In genomic region chr1:27418786-27419185, GRCh38 we compare ENCODE assay signal across 11 cellular contexts. TPM values are rescaled to one million over a fixed set of nuclear protein-coding genes. Genes with fewer than 3 reads are reported as not detected.
A peak's percentile ranks its signal among the peaks of the same experiment; 100 is the strongest.
DNase-seq lines count a peak whose midpoint lies in the region; ATAC-seq and TF ChIP-seq lines count a peak whose summit lies in the region.
"Had no signal": no experiment of that assay in that cellular context is flagged by ENCODE, and none has a peak within 500 bp of the region (broad histone marks: within the 10 kb centered on the region; RNA-seq: fewer than 3 reads in every experiment).

No MANE protein-coding gene starts in this region.

- H3K4me1 Mint-ChIP-seq in CD4-positive, alpha-beta T cell (ENCODE audit: low read depth) = peaks cover 63% of the 10 kb centered on the region
- H3K4me1 Mint-ChIP-seq in natural killer cell = peaks cover 45 to 46% of the 10 kb centered on the region in 2 donors

- H3K27me3 ChIP-seq in CD4-positive, alpha-beta T cell (ENCODE audit: control insufficient read depth, insufficient read depth, low read length) = no peaks in the 10 kb centered on the region

- H3K9me3 ChIP-seq in CD4-positive, alpha-beta T cell (ENCODE audit: control insufficient read depth, low read length) = no peaks in the 10 kb centered on the region

- H3K36me3 Mint-ChIP-seq in CD4-positive, alpha-beta T cell (ENCODE audit: low read depth) = peaks cover 63% of the 10 kb centered on the region
- H3K36me3 Mint-ChIP-seq in natural killer cell = peaks cover 10% of the 10 kb centered on the region

- intact Hi-C loops in CD4-positive, alpha-beta T cell (cut with DNase I, micrococcal nuclease) = loop anchor here (5.0 to 10.0 kb wide), 6 partner anchors 46 to 249 kb away; partner anchors contain the start of gene WASF2 (in 1 of the 2)
- intact Hi-C loops in natural killer cell (cut with micrococcal nuclease) = loop anchor here (5.0 kb wide), 2 partner anchors 74 to 189 kb away; partner anchors contain the start of gene WASF2

- in situ Hi-C loops in KBM-7 (cut with MboI; ENCODE audit: low pct_unique_long_range_greater_than_20kb, low sequenced_read_pairs) = no loop called here

- CTCF ChIA-PET in CD4-positive, alpha-beta T cell (lab: Charles Lee) = interaction anchor here (0.7 kb wide), 1 partner anchor 9 kb away, joined by 3 read pairs; no protein-coding TSS in a partner anchor

- H3K9me3 Mint-ChIP-seq in CD4-positive, alpha-beta T cell = no peaks in the 10 kb centered on the region
- no peaks in the 10 kb centered on the region for H3K9me3 Mint-ChIP-seq in natural killer cell

- no peak for TF ChIP-seq CTCF in CD4-positive, alpha-beta T cell (IDR thresholded peaks at IDR 0.05)
- no peak for TF ChIP-seq CTCF in natural killer cell (IDR thresholded peaks at IDR 0.05)

- H3K4me3 Mint-ChIP-seq in CD4-positive, alpha-beta T cell = no peak overlapping the region
- H3K4me3 Mint-ChIP-seq in natural killer cell = no peak overlapping the region

- no peak for DNase-seq in CD4-positive, alpha-beta T cell
- DNase-seq in caudate nucleus (lab: John Stamatoyannopoulos, UW) (no peak), natural killer cell (no peak), KBM-7 (no peak), SK-N-DZ (ENCODE audit: low spot score) (no peak)
- DNase-seq in stimulated activated naive CD4-positive, alpha-beta T cell treated with Interleukin-2 at 50 U/mL for 16 hours (lab: John Stamatoyannopoulos, UW) = no peak
- DNase-seq: activated naive CD4-positive, alpha-beta T cell; NCI-H2227 treated with DMSO at 0.1 percent for 48 hours had no signal

- no peak for ATAC-seq in CD4-positive, alpha-beta T cell (ENCODE audit: poor library complexity)
- ATAC-seq in HG03520 (IDR thresholded peaks at IDR 0.05; ENCODE audit: unreplicated experiment) (peak; percentile 3), natural killer cell (no peak), HG02981 (IDR thresholded peaks at IDR 0.05; ENCODE audit: unreplicated experiment) (no peak)

- H3K27me3 Mint-ChIP-seq in CD4-positive, alpha-beta T cell = no peaks in the 10 kb centered on the region
- H3K27me3 Mint-ChIP-seq in natural killer cell (ENCODE audit: low read depth in 2 of 2) = no peaks in the 10 kb centered on the region

- H3K27ac Mint-ChIP-seq in CD4-positive, alpha-beta T cell = peak overlapping the region; percentile 60
- peak overlapping the region; percentile 86 to 87 for H3K27ac Mint-ChIP-seq in natural killer cell

- no peak overlapping the region for H3K27ac ChIP-seq in CD4-positive, alpha-beta T cell (ENCODE audit: low read depth, low read length)
- H3K27ac ChIP-seq in caudate nucleus (ENCODE audit: low read depth, low read length) = peak overlapping the region; percentile 80

- POLR2A ChIA-PET in CD4-positive, alpha-beta T cell (lab: Charles Lee) = interaction anchor here (0.7 kb wide), 1 partner anchor 90 kb away, joined by 3 read pairs; no protein-coding TSS in a partner anchor

RNA-seq across cellular contexts. Expression of gene GPR3, which starts 26.4 kb away (rescaled TPM):
- total RNA-seq in CD4-positive, alpha-beta T cell = under 1 TPM; 0.14 to 0.19 TPM
- total RNA-seq in natural killer cell = under 1 TPM; 0.39 to 0.87 (median 0.60) TPM
- 0.71 and 0.82 TPM in 2 replicates for polyA plus RNA-seq in SK-N-DZ (2014; cell fraction: cytosol; rRNA removed)
- polyA plus RNA-seq in SK-N-DZ (2014; cell fraction: nucleus; rRNA removed) = 0.53 and 0.73 TPM in 2 replicates

RNA-seq across cellular contexts. Expression of gene CD164L2, which starts 35.7 kb away (rescaled TPM):
- total RNA-seq in CD4-positive, alpha-beta T cell = not detected
- total RNA-seq in natural killer cell = under 1 TPM in 1 of 3 donors, not detected in 2; 0.40 TPM
- not detected in 2 replicates for polyA plus RNA-seq in SK-N-DZ (2014; cell fraction: cytosol; rRNA removed)
- polyA plus RNA-seq in SK-N-DZ (2014; cell fraction: nucleus; rRNA removed) = not detected in 2 replicates
- total RNA-seq: Daoy had no signal

RNA-seq across cellular contexts. Expression of gene FCN3, which starts 44.2 kb away (rescaled TPM):
- not detected for total RNA-seq in CD4-positive, alpha-beta T cell
- not detected for total RNA-seq in natural killer cell
- polyA plus RNA-seq in SK-N-DZ (2014; cell fraction: cytosol; rRNA removed) = not detected in 2 replicates
- polyA plus RNA-seq in SK-N-DZ (2014; cell fraction: nucleus; rRNA removed) = not detected in 2 replicates
- total RNA-seq: Daoy had no signal

RNA-seq across cellular contexts. Expression of gene MAP3K6, which starts 52.0 kb away (rescaled TPM):
- 1 to 10 TPM; 8.5 to 8.8 TPM for total RNA-seq in CD4-positive, alpha-beta T cell
- total RNA-seq in natural killer cell = 10 to 100 TPM in 2 of 3 donors, 1 to 10 TPM in 1; 8.2 to 15.1 (median 12.1) TPM
- 1.1 and 1.7 TPM in 2 replicates for polyA plus RNA-seq in SK-N-DZ (2014; cell fraction: cytosol; rRNA removed)
- polyA plus RNA-seq in SK-N-DZ (2014; cell fraction: nucleus; rRNA removed) = 21.1 and 28.0 TPM in 2 replicates
